13 cellular contexts compared by ENCODE assay signal in the genomic region with DNA sequence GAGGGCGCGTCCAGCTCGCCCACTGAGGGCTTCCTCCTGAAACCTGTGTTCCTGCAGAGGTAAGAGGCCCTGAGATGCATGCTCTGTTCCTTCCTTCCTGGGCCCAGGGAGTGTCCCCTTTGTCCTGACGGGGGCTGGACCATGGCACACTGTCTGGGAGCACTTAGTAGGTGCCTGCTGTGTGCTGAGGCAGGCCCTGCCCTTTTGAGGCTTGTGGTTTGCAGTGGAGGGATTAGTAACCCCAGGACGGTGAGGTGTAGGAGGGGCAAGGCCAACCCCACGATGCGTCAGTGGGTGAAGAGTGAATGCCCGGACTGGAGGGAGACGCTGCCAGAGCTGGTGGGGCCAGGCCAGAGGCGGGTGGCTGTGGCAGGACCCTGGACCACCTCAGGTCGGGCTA. TPM values are rescaled to one million over a fixed set of nuclear protein-coding genes. Genes with fewer than 3 reads are reported as not detected.
"Had no signal": no experiment of that assay in that cellular context is flagged by ENCODE, and none has a peak within 500 bp of the region (broad histone marks: within the 10 kb centered on the region; RNA-seq: fewer than 3 reads in every experiment).

No MANE protein-coding gene starts in this region.

- ATAC-seq: activated CD4-positive, CD25-positive, alpha-beta regulatory T cell treated with anti-CD3 and anti-CD28 coated beads, Interleukin-2, amount 50 U/mL, for 24 hours; activated T-cell treated with anti-CD3 and anti-CD28 coated beads, Interleukin-2, amount 50 U/mL, for 72 hours had no signal

- H3K4me3 Mint-ChIP-seq: activated naive CD8-positive, alpha-beta T cell treated with anti-CD3 and anti-CD28 coated beads for 36 hours; activated T-cell treated with anti-CD3 and anti-CD28 coated beads, Interleukin-2, amount 50 U/mL, for 72 hours; naive B cell had no signal

- DNase-seq: activated CD4-positive, alpha-beta T cell treated with anti-CD3 and anti-CD28 coated beads, Interleukin-2, amount 50 U/mL, for 4 hours; activated gamma-delta T cell treated with Interleukin-2 at 50 U/mL for 16 hours; activated naive CD8-positive, alpha-beta T cell treated with anti-CD3 and anti-CD28 coated beads for 36 hours; activated T-cell treated with anti-CD3 and anti-CD28 coated beads, Interleukin-2, amount 50 U/mL, for 72 hours; aorta; left ventricle myocardium superior; naive B cell; small intestine; substantia nigra; T-helper 2 cell; trophoblast cell had no signal

- H3K27ac Mint-ChIP-seq: activated naive CD8-positive, alpha-beta T cell treated with anti-CD3 and anti-CD28 coated beads for 36 hours had no signal

- H3K27me3 Mint-ChIP-seq: activated naive CD8-positive, alpha-beta T cell treated with anti-CD3 and anti-CD28 coated beads for 36 hours; naive B cell had no signal

RNA-seq across cellular contexts. Expression of a gene that starts 11.2 kb away (rescaled TPM):
- total RNA-seq: activated naive CD8-positive, alpha-beta T cell treated with anti-CD3 and anti-CD28 coated beads for 36 hours; activated T-cell treated with anti-CD3 and anti-CD28 coated beads, Interleukin-2, amount 50 U/mL, for 72 hours; bronchial epithelial cell had no signal
